ENCODE assay signal across 10 cellular contexts in the genomic region with DNA sequence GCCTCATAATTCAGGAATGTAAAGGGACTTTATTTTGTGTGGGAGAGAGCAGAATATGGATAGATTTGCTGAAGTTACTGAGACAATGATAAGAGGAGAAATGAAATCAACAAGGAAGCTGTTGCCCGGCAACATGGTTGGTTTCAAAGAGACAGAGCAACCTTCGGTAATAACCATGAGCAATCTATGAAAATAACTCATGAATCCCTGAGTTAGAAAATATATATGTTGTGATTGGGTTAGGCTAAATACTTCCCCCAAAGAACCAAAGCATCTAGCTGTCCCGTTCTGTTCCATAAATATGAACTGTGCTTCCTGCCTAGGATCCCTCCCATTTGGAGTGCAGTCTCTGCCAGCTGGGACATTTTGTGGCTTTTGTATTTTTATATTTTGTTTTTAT. TPM values are rescaled to one million over a fixed set of nuclear protein-coding genes. Genes with fewer than 3 reads are reported as not detected.
A peak's percentile ranks its signal among the peaks of the same experiment; 100 is the strongest.
DNase-seq lines count a peak whose midpoint lies in the region; ATAC-seq and TF ChIP-seq lines count a peak whose summit lies in the region.
"Had no signal": no experiment of that assay in that cellular context is flagged by ENCODE, and none has a peak within 500 bp of the region (broad histone marks: within the 10 kb centered on the region; RNA-seq: fewer than 3 reads in every experiment).

No MANE protein-coding gene starts in this region.

- H3K27me3 ChIP-seq in SK-N-SH (ENCODE audit: insufficient read depth) = no peaks in the 10 kb centered on the region
- H3K27me3 ChIP-seq: Peyer's patch had no signal

- no peaks in the 10 kb centered on the region; the same call in 1 of the 2 replicates for H3K9me3 ChIP-seq in SK-N-SH

- peak overlapping the region; percentile 90 for H3K27ac Mint-ChIP-seq in Calu3 (ENCODE audit: unreplicated experiment)
- peak overlapping the region; percentile 91 for H3K27ac Mint-ChIP-seq in osteocyte (ENCODE audit: unreplicated experiment)

- H3K4me1 Mint-ChIP-seq in Calu3 (ENCODE audit: low read depth, unreplicated experiment) (peaks cover 33% of the 10 kb centered on the region), osteocyte (ENCODE audit: unreplicated experiment) (peaks cover 25% of the 10 kb centered on the region)

- CTCF ChIA-PET in Calu3 (lab: Charles Lee) (interaction anchor here (0.6 to 1.6 kb wide), 3 partner anchors 23 to 292 kb away, joined by 5 to 9 read pairs (median 5); a partner anchor contains a TSS), SK-N-SH (lab: Yijun Ruan, JAX) (interaction anchor here (1.0 to 1.6 kb wide), 5 partner anchors 9 to 79 kb away, joined by 3 to 8 read pairs (median 4); no protein-coding TSS in a partner anchor)

- H3K9me2 ChIP-seq in SK-N-SH = no peaks in the 10 kb centered on the region

- H3K4me3 ChIP-seq in SK-N-SH (ENCODE audit: low read depth in 2 of 2, low read length in 1 of 2) = no peak overlapping the region
- no peak overlapping the region for H3K4me3 ChIP-seq in fibroblast of villous mesenchyme (ENCODE audit: low read depth, low read length)
- H3K4me3 ChIP-seq: Peyer's patch had no signal

- no TSS peak for BruUV-seq in Calu3 (replicated peaks; lab: Mats Ljungman, UMichigan)

- intact Hi-C loops in Calu3 (cut with micrococcal nuclease; ENCODE audit: unreplicated experiment) (no loop called here), head of caudate nucleus (cut with DNase I) (no loop called here)

- H3K9ac ChIP-seq in SK-N-SH = peak overlapping the region; percentile 25; the same call in 1 of the 2 replicates

- H4K20me1 ChIP-seq in SK-N-SH (ENCODE audit: insufficient read depth) = no peaks in the 10 kb centered on the region

- ATAC-seq in HG02588 (IDR thresholded peaks at IDR 0.05; ENCODE audit: unreplicated experiment) = no peak

- POLR2A ChIA-PET in SK-N-SH (lab: Yijun Ruan, JAX) = no interaction called here

- no peak for TF ChIP-seq RAD21 in SK-N-SH (IDR thresholded peaks at IDR 0.05; ENCODE audit: low read length)

- H2AFZ ChIP-seq in SK-N-SH (ENCODE audit: low read depth) = no peak overlapping the region

- H3K4me2 ChIP-seq in SK-N-SH = peak overlapping the region; percentile 34; the same call in 1 of the 2 replicates

- H3K4me1 ChIP-seq in SK-N-SH (ENCODE audit: control insufficient read depth in 1 of 2, insufficient read depth in 2 of 2, low read depth in 1 of 2, low read length in 1 of 2) = no peaks in the 10 kb centered on the region; a peak in 2 of 4 replicates

- 89% methylated on average over 3 of the region's 3 CpGs for WGBS in SK-N-SH (ENCODE audit: low lambda C conversion rate)

- H3K36me3 Mint-ChIP-seq in Calu3 (ENCODE audit: insufficient read depth, unreplicated experiment) (no peaks in the 10 kb centered on the region), osteocyte (ENCODE audit: unreplicated experiment) (peaks cover 3% of the 10 kb centered on the region)

- H3K79me2 ChIP-seq in SK-N-SH (ENCODE audit: insufficient read depth) = no peaks in the 10 kb centered on the region

- no peak for TF ChIP-seq EP300 in SK-N-SH (IDR thresholded peaks at IDR 0.05; ENCODE audit: borderline replicate concordance in 1 of 2, low read depth in 1 of 2, low read length in 1 of 2)

- peak overlapping the region; percentile 43 for H3K4me3 Mint-ChIP-seq in Calu3 (ENCODE audit: low read depth, unreplicated experiment)
- peak overlapping the region; percentile 15 for H3K4me3 Mint-ChIP-seq in osteocyte (ENCODE audit: unreplicated experiment)

- H3K9me3 Mint-ChIP-seq in Calu3 (ENCODE audit: low read depth, unreplicated experiment) (peaks cover 4% of the 10 kb centered on the region), osteocyte (ENCODE audit: unreplicated experiment) (peaks cover 11% of the 10 kb centered on the region)

- TF ChIP-seq CTCF in Calu3 (IDR thresholded peaks at IDR 0.05; ENCODE audit: unreplicated experiment) (no peak), SK-N-SH (IDR thresholded peaks at IDR 0.05) (no peak), fibroblast of villous mesenchyme (IDR thresholded peaks at IDR 0.05; ENCODE audit: insufficient read depth, low read depth, low read length) (no peak), osteocyte (IDR thresholded peaks at IDR 0.05) (no peak)

- no peak for DNase-seq in Calu3
- DNase-seq in SK-N-SH = no peak
- peak; percentile 45 for DNase-seq in fibroblast of villous mesenchyme (ENCODE audit: low read depth)
- no peak for DNase-seq in osteocyte (ENCODE audit: extremely low spot score, unreplicated experiment)
- DNase-seq in cortex of kidney (lab: John Stamatoyannopoulos, UW) = no peak
- DNase-seq in putamen (ENCODE audit: low spot score) = no peak
- DNase-seq in head of caudate nucleus = no peak
- DNase-seq: DMS153 had no signal

- H3K27me3 Mint-ChIP-seq in Calu3 (ENCODE audit: unreplicated experiment) = no peaks in the 10 kb centered on the region
- H3K27me3 Mint-ChIP-seq in osteocyte (ENCODE audit: unreplicated experiment) = no peaks in the 10 kb centered on the region

- peak overlapping the region; percentile 70 to 71; a peak in 3 of 4 replicates for H3K27ac ChIP-seq in SK-N-SH (ENCODE audit: low read depth in 2 of 2, low read length in 1 of 2)

- H3F3A ChIP-seq in SK-N-SH (replicated peaks; ENCODE audit: insufficient read depth) = no peaks in the 10 kb centered on the region

- H3K36me3 ChIP-seq in SK-N-SH (replicated peaks in 1 of 2; ENCODE audit: control insufficient read depth in 1 of 2, insufficient read depth in 2 of 2, low read length in 1 of 2) = no peaks in the 10 kb centered on the region
- H3K36me3 ChIP-seq: Peyer's patch had no signal

TF ChIP-seq in SK-N-SH, 30 proteins besides CTCF, POLR2A, EP300 and RAD21:
- TF ChIP-seq CHD2 (IDR thresholded peaks at IDR 0.05; ENCODE audit: low read length, partially characterized antibody) (no peak), RCOR1 (IDR thresholded peaks at IDR 0.05; ENCODE audit: low read length) (no peak), EZH2phosphoT487 (IDR thresholded peaks at IDR 0.05; ENCODE audit: borderline replicate concordance, low read depth) (no peak), RFX5 (IDR thresholded peaks at IDR 0.05; ENCODE audit: low read length) (no peak), NFIC (IDR thresholded peaks at IDR 0.05; ENCODE audit: borderline replicate concordance) (no peak), TCF12 (IDR thresholded peaks at IDR 0.05) (no peak), FOXJ3 (CRISPR knock-in tag; IDR thresholded peaks at IDR 0.05) (no peak)
- TF ChIP-seq, protein P1, sequence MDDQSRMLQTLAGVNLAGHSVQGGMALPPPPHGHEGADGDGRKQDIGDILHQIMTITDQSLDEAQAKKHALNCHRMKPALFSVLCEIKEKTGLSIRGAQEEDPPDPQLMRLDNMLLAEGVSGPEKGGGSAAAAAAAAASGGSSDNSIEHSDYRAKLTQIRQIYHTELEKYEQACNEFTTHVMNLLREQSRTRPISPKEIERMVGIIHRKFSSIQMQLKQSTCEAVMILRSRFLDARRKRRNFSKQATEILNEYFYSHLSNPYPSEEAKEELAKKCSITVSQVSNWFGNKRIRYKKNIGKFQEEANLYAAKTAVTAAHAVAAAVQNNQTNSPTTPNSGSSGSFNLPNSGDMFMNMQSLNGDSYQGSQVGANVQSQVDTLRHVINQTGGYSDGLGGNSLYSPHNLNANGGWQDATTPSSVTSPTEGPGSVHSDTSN (IDR thresholded peaks at IDR 0.05) = no peak
- TF ChIP-seq, protein P2, sequence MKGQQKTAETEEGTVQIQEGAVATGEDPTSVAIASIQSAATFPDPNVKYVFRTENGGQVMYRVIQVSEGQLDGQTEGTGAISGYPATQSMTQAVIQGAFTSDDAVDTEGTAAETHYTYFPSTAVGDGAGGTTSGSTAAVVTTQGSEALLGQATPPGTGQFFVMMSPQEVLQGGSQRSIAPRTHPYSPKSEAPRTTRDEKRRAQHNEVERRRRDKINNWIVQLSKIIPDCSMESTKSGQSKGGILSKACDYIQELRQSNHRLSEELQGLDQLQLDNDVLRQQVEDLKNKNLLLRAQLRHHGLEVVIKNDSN (IDR thresholded peaks at IDR 0.05; ENCODE audit: borderline replicate concordance, low read depth) = no peak

RNA-seq across cellular contexts. Expression of a gene that starts 23.1 kb away (rescaled TPM):
- total RNA-seq in Calu3 (2022) (56.3 and 78.5 TPM in 2 replicates), fibroblast of villous mesenchyme (25.9 and 32.2 TPM in 2 replicates), osteocyte (13.7 and 14.8 TPM in 2 replicates)
- polyA plus RNA-seq in SK-N-SH (2012; rRNA removed) = 9.4 and 10.9 TPM in 2 replicates
- 13.1 and 18.2 TPM in 2 replicates for polyA plus RNA-seq in SK-N-SH (2012; cell fraction: cytosol; rRNA removed)
- 5.6 and 10.4 TPM in 2 replicates for polyA plus RNA-seq in SK-N-SH (2012; cell fraction: nucleus; rRNA removed)

RNA-seq across cellular contexts. Expression of a gene that starts 53.4 kb away (rescaled TPM):
- 36.9 and 41.4 TPM in 2 replicates for total RNA-seq in Calu3 (2022)
- 47.5 and 49.0 TPM in 2 replicates for polyA plus RNA-seq in SK-N-SH (2012; rRNA removed)
- 38.6 and 45.1 TPM in 2 replicates for polyA plus RNA-seq in SK-N-SH (2012; cell fraction: cytosol; rRNA removed)
- 50.2 and 58.7 TPM in 2 replicates for polyA plus RNA-seq in SK-N-SH (2012; cell fraction: nucleus; rRNA removed)
- total RNA-seq in fibroblast of villous mesenchyme = 35.1 and 38.0 TPM in 2 replicates
- total RNA-seq in osteocyte = 35.9 and 40.6 TPM in 2 replicates
